Comparison of ENCODE assay signal across 8 cellular contexts in the genomic region with DNA sequence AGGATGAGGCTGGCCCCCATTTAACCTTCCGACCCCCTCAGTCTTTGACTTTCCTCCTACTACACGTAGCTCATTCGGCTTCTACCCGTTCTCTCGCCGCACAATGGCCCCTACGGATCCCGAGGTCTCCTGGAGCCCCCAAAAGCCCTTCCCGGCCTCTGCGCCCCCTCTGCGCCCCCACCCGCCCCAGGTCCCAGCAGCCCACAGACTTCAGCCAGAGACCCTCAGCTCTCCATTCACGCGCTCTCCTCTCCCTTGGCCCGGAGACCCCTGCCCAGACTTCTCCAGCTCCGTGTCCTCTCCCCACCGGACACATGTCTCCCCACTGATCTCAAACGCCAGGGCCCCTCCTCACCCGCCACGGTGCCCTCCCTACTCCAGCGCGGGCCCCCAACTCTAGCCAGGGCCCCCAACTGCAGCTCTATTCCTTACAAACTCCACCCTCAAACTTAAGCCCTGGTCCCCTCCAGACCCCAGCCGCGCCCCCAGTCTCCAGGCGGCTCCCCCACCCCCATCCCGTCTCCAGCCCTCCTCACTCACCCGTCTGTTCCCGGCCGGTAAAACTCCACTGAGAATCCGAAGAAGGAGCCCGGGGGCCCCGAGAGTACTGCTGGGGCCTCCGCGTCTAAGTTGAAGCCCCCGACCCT. TPM values are rescaled to one million over a fixed set of nuclear protein-coding genes. Genes with fewer than 3 reads are reported as not detected.
DNase-seq lines count a peak whose midpoint lies in the region; ATAC-seq and TF ChIP-seq lines count a peak whose summit lies in the region.

No MANE protein-coding gene starts in this region.

- no peak overlapping the region for H3K9ac ChIP-seq in OCI-LY3 (ENCODE audit: low read length)

- peaks cover 2% of the 10 kb centered on the region; the same call in 1 of the 2 replicates for H3K36me3 ChIP-seq in BJ (ENCODE audit: control insufficient read depth, insufficient read depth, low read length)
- H3K36me3 ChIP-seq in OCI-LY3 (replicated peaks; ENCODE audit: low read depth, low read length): no peaks in the 10 kb centered on the region

- H3K4me3 ChIP-seq in BJ (ENCODE audit: low read depth, low read length): peak overlapping the region; percentile 95
- peak overlapping the region; percentile 52 for H3K4me3 ChIP-seq in OCI-LY3 (ENCODE audit: low read length)

- no peaks in the 10 kb centered on the region for H3K79me2 ChIP-seq in OCI-LY3 (ENCODE audit: low read length)

- no peaks in the 10 kb centered on the region for H3K36me3 Mint-ChIP-seq in neural crest cell (ENCODE audit: low read depth)

- H3K27ac ChIP-seq in OCI-LY3 (ENCODE audit: low read length) (no peak overlapping the region), epithelial cell of prostate (peak overlapping the region; percentile 71)

- H3K4me2 ChIP-seq in OCI-LY3 (ENCODE audit: low read length): peak overlapping the region; percentile 48

- H4K20me1 ChIP-seq in OCI-LY3 (ENCODE audit: insufficient read depth, low read length): no peaks in the 10 kb centered on the region

- POLR2A ChIA-PET in BJ (lab: Charles Lee): no interaction called here

- H3K4me1 Mint-ChIP-seq in neural crest cell: peaks cover 31% of the 10 kb centered on the region

- no peak for DNase-seq in BJ (ENCODE audit: low read depth)
- DNase-seq in epithelial cell of prostate (ENCODE audit: low read depth, low spot score): no peak
- DNase-seq in neural crest cell (ENCODE audit: low read depth, low spot score): no peak
- DNase-seq in GM19240 (ENCODE audit: insufficient read length, low spot score): no peak
- DNase-seq in NCI-H2227 (lab: John Stamatoyannopoulos, UW; ENCODE audit: unreplicated experiment): no peak

- H2AFZ ChIP-seq in OCI-LY3 (ENCODE audit: low read depth, low read length): no peak overlapping the region

- TF ChIP-seq CTCF in BJ (IDR thresholded peaks at IDR 0.05; ENCODE audit: insufficient read depth, low read depth, low read length) (no peak), OCI-LY3 (IDR thresholded peaks at IDR 0.05; ENCODE audit: low read depth, low read length) (no peak), neural crest cell (conservative IDR thresholded peaks at IDR 0.05) (no peak)

- CTCF ChIA-PET in BJ (lab: Yijun Ruan, JAX): interaction anchor here (1.3 to 11.8 kb wide), 6 partner anchors 10 to 204 kb away, joined by 3 to 209 read pairs (median 14); no protein-coding TSS in a partner anchor

- ATAC-seq in HG03045 (IDR thresholded peaks at IDR 0.05; ENCODE audit: unreplicated experiment) (no peak), HG03196 (IDR thresholded peaks at IDR 0.05; ENCODE audit: unreplicated experiment) (no peak)

- peak overlapping the region; percentile 92 for H3K4me3 Mint-ChIP-seq in neural crest cell

- H3K9me3 ChIP-seq in OCI-LY3 (ENCODE audit: insufficient read depth, low read length): no peaks in the 10 kb centered on the region

- H3K9me3 Mint-ChIP-seq in neural crest cell: no peaks in the 10 kb centered on the region

- H3K27ac Mint-ChIP-seq in neural crest cell (ENCODE audit: unreplicated experiment): peak overlapping the region; percentile 75

- H3K27me3 Mint-ChIP-seq in neural crest cell (ENCODE audit: low read depth): peaks cover 30% of the 10 kb centered on the region

- H3K27me3 ChIP-seq in BJ (ENCODE audit: control insufficient read depth, insufficient read depth, low read length) (no peaks in the 10 kb centered on the region), OCI-LY3 (ENCODE audit: low read depth, low read length) (peaks cover 39% of the 10 kb centered on the region)

- H3K4me1 ChIP-seq in OCI-LY3 (ENCODE audit: low read length): peaks cover 3% of the 10 kb centered on the region

RNA-seq across cellular contexts. Expression of gene ITGA5, which starts 0.5 kb away (rescaled TPM):
- polyA plus RNA-seq in BJ (2011; rRNA removed): 170 and 375 TPM in 2 replicates
- polyA minus RNA-seq in BJ (2011; rRNA and poly(A)+ RNA removed): 199 and 236 TPM in 2 replicates
- total RNA-seq in neural crest cell: 20.1 and 22.0 TPM in 2 replicates

RNA-seq across cellular contexts. Expression of gene ZNF385A, which starts 34.0 kb away (rescaled TPM):
- polyA plus RNA-seq in BJ (2011; rRNA removed): 0.92 and 0.96 TPM in 2 replicates
- polyA minus RNA-seq in BJ (2011; rRNA and poly(A)+ RNA removed): 1.1 and 1.2 TPM in 2 replicates
- total RNA-seq in neural crest cell: 20.3 and 20.8 TPM in 2 replicates

RNA-seq across cellular contexts. Expression of gene GPR84, which starts 54.3 kb away (rescaled TPM):
- polyA plus RNA-seq in BJ (2011; rRNA removed): not detected in 2 replicates
- polyA minus RNA-seq in BJ (2011; rRNA and poly(A)+ RNA removed): not detected in 2 replicates
- total RNA-seq in neural crest cell: not detected in 2 replicates

RNA-seq across cellular contexts. Expression of gene GTSF1, which starts 54.8 kb away (rescaled TPM):
- not detected in 2 replicates for polyA plus RNA-seq in BJ (2011; rRNA removed)
- not detected in 2 replicates for polyA minus RNA-seq in BJ (2011; rRNA and poly(A)+ RNA removed)
- total RNA-seq in neural crest cell: not detected in 2 replicates
